1 cellular context compared by ENCODE assay signal in genomic region chr11:18371279-18371678, GRCh38.
TF ChIP-seq lines count a peak whose summit lies in the region.

No MANE protein-coding gene starts in this region.

TF ChIP-seq in SK-N-SH, 30 proteins besides CTCF, POLR2A, EP300 and RAD21 (continued from another document):
- TF ChIP-seq USF1 (IDR thresholded peaks at IDR 0.05; ENCODE audit: borderline replicate concordance, low read depth), result no peak
- no peak for TF ChIP-seq NRF1 (IDR thresholded peaks at IDR 0.05; ENCODE audit: low read depth, low read length)
- TF ChIP-seq TEAD4 (IDR thresholded peaks at IDR 0.05; ENCODE audit: borderline replicate concordance, insufficient read depth), result no peak
